ENCODE assay signal across 8 cellular contexts in the genomic region with DNA sequence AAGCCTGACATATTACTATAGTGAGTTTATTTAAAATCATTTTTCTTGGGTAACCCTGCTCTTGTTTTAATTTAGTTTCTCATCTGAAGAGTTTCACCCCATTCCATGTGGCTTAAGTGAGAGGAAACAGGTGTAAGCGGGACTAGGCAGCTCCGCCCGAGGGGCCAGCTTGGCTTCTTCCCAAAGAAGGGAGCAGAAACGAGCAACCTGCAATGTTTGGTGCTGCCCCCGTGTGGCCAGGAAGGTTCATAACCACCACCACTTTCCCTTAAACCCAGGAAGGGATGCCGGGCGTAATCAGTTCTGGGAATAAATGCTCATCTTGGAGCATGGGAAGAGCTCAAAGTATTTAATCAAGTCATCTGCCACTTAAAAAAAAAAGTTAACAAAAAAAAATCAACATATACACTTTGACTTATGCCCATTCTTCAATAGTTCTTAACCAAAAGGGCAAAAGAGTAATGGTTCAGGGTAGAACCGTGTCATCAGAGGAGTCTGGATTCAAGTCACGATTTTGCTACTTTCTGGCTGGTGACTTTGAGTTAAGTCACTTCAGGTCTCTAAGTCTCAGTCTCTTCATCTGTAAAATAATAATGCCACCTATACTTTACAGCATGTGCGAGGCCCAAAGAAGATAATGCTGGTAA.
A peak's percentile ranks its signal among the peaks of the same experiment; 100 is the strongest.
DNase-seq lines count a peak whose midpoint lies in the region; ATAC-seq lines count a peak whose summit lies in the region.

No MANE protein-coding gene starts in this region.

- no peaks in the 10 kb centered on the region for H3K36me3 Mint-ChIP-seq in activated CD4-positive, alpha-beta memory T cell treated with anti-CD3 and anti-CD28 coated beads, Interleukin-2, amount 10 ng/mL, durations not matched to agents 7 days and 5 days (ENCODE audit: low read depth)

- no peak overlapping the region for H3K4me3 ChIP-seq in mesenchymal stem cell (ENCODE audit: insufficient read depth in 1 of 2, low read depth in 1 of 2, low read length in 2 of 2)

- H3K4me3 Mint-ChIP-seq in activated CD4-positive, alpha-beta memory T cell treated with anti-CD3 and anti-CD28 coated beads, Interleukin-2, amount 10 ng/mL, durations not matched to agents 7 days and 5 days, result no peak overlapping the region

- H3K9me3 ChIP-seq in mesenchymal stem cell (ENCODE audit: control insufficient read depth, low read length), result no peaks in the 10 kb centered on the region

- peaks cover 7% of the 10 kb centered on the region for H3K4me1 Mint-ChIP-seq in activated CD4-positive, alpha-beta memory T cell treated with anti-CD3 and anti-CD28 coated beads, Interleukin-2, amount 10 ng/mL, durations not matched to agents 7 days and 5 days

- CTCF ChIA-PET in activated CD4-positive, alpha-beta memory T cell treated with anti-CD3 and anti-CD28 coated beads, Interleukin-2, amount 10 ng/mL, durations not matched to agents 7 days and 5 days (lab: Charles Lee), result interaction anchor here (0.6 to 4.9 kb wide), 17 partner anchors 7 to 706 kb away, joined by 3 to 19 read pairs (median 6); no protein-coding TSS in a partner anchor

- peaks cover 7 to 27% of the 10 kb centered on the region in 2 experiments for H3K36me3 ChIP-seq in mesenchymal stem cell (ENCODE audit: control insufficient read depth in 1 of 2, insufficient read depth in 2 of 2, low read depth in 1 of 2, low read length in 2 of 2)

- ATAC-seq in HG03135 (IDR thresholded peaks at IDR 0.05; ENCODE audit: unreplicated experiment), result peak; percentile 55

- POLR2A ChIA-PET in activated CD4-positive, alpha-beta memory T cell treated with anti-CD3 and anti-CD28 coated beads, Interleukin-2, amount 10 ng/mL, durations not matched to agents 7 days and 5 days (lab: Charles Lee), result no interaction called here

- H3K27me3 Mint-ChIP-seq in activated CD4-positive, alpha-beta memory T cell treated with anti-CD3 and anti-CD28 coated beads, Interleukin-2, amount 10 ng/mL, durations not matched to agents 7 days and 5 days, result no peaks in the 10 kb centered on the region

- peaks cover 13% of the 10 kb centered on the region for H3K79me1 ChIP-seq in mesenchymal stem cell (replicated peaks; ENCODE audit: low read length, poor library complexity, severe bottlenecking)

- H2BK5ac ChIP-seq in mesenchymal stem cell (ENCODE audit: low read depth, low read length, poor library complexity, severe bottlenecking), result no peak overlapping the region

- 55% methylated on average over 7 of the region's 10 CpGs for WGBS in mesenchymal stem cell

- H3K27ac Mint-ChIP-seq in activated CD4-positive, alpha-beta memory T cell treated with anti-CD3 and anti-CD28 coated beads, Interleukin-2, amount 10 ng/mL, durations not matched to agents 7 days and 5 days, result no peak overlapping the region

- H3K18ac ChIP-seq in mesenchymal stem cell (ENCODE audit: low read depth in 1 of 2, low read length in 2 of 2), result no peak overlapping the region

- H2BK15ac ChIP-seq in mesenchymal stem cell (ENCODE audit: low read depth, poor library complexity, severe bottlenecking), result no peak overlapping the region

- H3K23ac ChIP-seq in mesenchymal stem cell (ENCODE audit: low read length in 2 of 2), result no peak overlapping the region

- H2BK120ac ChIP-seq in mesenchymal stem cell (ENCODE audit: low read depth, low read length), result no peak overlapping the region

- H4K8ac ChIP-seq in mesenchymal stem cell (ENCODE audit: low read length), result no peak overlapping the region

- H3K27ac ChIP-seq in mesenchymal stem cell (ENCODE audit: low read length, poor library complexity, severe bottlenecking), result no peak overlapping the region

- H3K9me3 Mint-ChIP-seq in activated CD4-positive, alpha-beta memory T cell treated with anti-CD3 and anti-CD28 coated beads, Interleukin-2, amount 10 ng/mL, durations not matched to agents 7 days and 5 days, result no peaks in the 10 kb centered on the region

- H2AFZ ChIP-seq in mesenchymal stem cell (ENCODE audit: low read depth, low read length), result no peak overlapping the region

- H3K9ac ChIP-seq in mesenchymal stem cell (ENCODE audit: low read length), result no peak overlapping the region

- no peak overlapping the region for H2BK12ac ChIP-seq in mesenchymal stem cell (ENCODE audit: low read length in 2 of 2)

- H2AK5ac ChIP-seq in mesenchymal stem cell (ENCODE audit: low read length, severe bottlenecking), result no peak overlapping the region

- no peak overlapping the region for H3K4ac ChIP-seq in mesenchymal stem cell (ENCODE audit: low read depth in 1 of 2, low read length in 2 of 2)

- H4K91ac ChIP-seq in mesenchymal stem cell (ENCODE audit: low read length), result no peak overlapping the region

- peak overlapping the region; percentile 51 for H3K4me2 ChIP-seq in mesenchymal stem cell (ENCODE audit: low read length, poor library complexity, severe bottlenecking)

- DNase-seq in SKM-1 treated with dmso at 0.1 percent for 144 hours (lab: John Stamatoyannopoulos, UW; ENCODE audit: unreplicated experiment) (peak; percentile 49), SKM-1 (lab: John Stamatoyannopoulos, UW; ENCODE audit: unreplicated experiment) (no peak), NCI-H748 (lab: John Stamatoyannopoulos, UW; ENCODE audit: unreplicated experiment) (peak; percentile 82), mesenchymal stem cell (peak; percentile 63)
- peak; percentile 58 for DNase-seq in activated CD4-positive, alpha-beta memory T cell treated with anti-CD3 and anti-CD28 coated beads, Interleukin-2, amount 10 ng/mL, durations not matched to agents 7 days and 5 days
- peak; percentile 26 for DNase-seq in effector CD4-positive, alpha-beta T cell
- DNase-seq in stimulated activated CD8-positive, alpha-beta memory T cell treated with anti-CD3 and anti-CD28 coated beads, Interleukin-2, amount 100 ng/mL, for 1 hour (ENCODE audit: low read depth in 2 of 2), result peak; percentile 14 to 40

- H3K27me3 ChIP-seq in mesenchymal stem cell (ENCODE audit: control insufficient read depth in 1 of 2, insufficient read depth in 1 of 2, low read length in 2 of 2), result no peaks in the 10 kb centered on the region

- H3K14ac ChIP-seq in mesenchymal stem cell (ENCODE audit: low read length in 2 of 2), result no peak overlapping the region

- H3K4me1 ChIP-seq in mesenchymal stem cell (ENCODE audit: control insufficient read depth, insufficient read depth, low read depth, low read length), result peaks cover 2% of the 10 kb centered on the region
